ENCODE assay signal across 23 cellular contexts in genomic region chr3:70753572-70753971, GRCh38.
DNase-seq lines count a peak whose midpoint lies in the region; FAIRE-seq and TF ChIP-seq lines count a peak whose summit lies in the region.
"Had no signal": no experiment of that assay in that cellular context is flagged by ENCODE, and none has a peak within 500 bp of the region (broad histone marks: within the 10 kb centered on the region; RNA-seq: fewer than 3 reads in every experiment).

No MANE protein-coding gene starts in this region.

- H3K27ac ChIP-seq in brain microvascular endothelial cell (no peak overlapping the region), keratinocyte (ENCODE audit: control insufficient read depth, insufficient read depth, low read length) (no peak overlapping the region)
- H3K27ac ChIP-seq: colonic mucosa, HL-60, SJCRH30, tibial artery had no signal

- no peaks in the 10 kb centered on the region for H3K79me2 ChIP-seq in keratinocyte (ENCODE audit: control insufficient read depth, insufficient read depth, low read length)

- no peak overlapping the region for H3K4me2 ChIP-seq in keratinocyte (ENCODE audit: control insufficient read depth, extremely low read depth, insufficient read depth, low read depth, low read length)

- in situ Hi-C loops in brain microvascular endothelial cell (cut with HindIII; ENCODE audit: low pct_ligation_motif_present, low sequenced_read_pairs) = no loop called here

- DNase-seq in Daoy (ENCODE audit: low read depth) (peak; percentile 2), brain microvascular endothelial cell (no peak), keratinocyte (ENCODE audit: low read depth, low spot score) (no peak), NCI-H128 (lab: John Stamatoyannopoulos, UW; ENCODE audit: unreplicated experiment) (no peak), hypothalamus (lab: John Stamatoyannopoulos, UW) (no peak)
- DNase-seq in activated CD4-positive, CD25-positive, alpha-beta regulatory T cell (lab: John Stamatoyannopoulos, UW) = no peak
- DNase-seq: activated B cell treated with CpG ODN at 0.5 μM for 24 hours; activated CD8-positive, alpha-beta memory T cell treated with anti-CD3 and anti-CD28 coated beads for 24 hours; activated T-cell treated with anti-CD3 and anti-CD28 coated beads, Interleukin-2, amount 50 U/mL, for 72 hours; colonic mucosa; kidney glomerular epithelial cell; naive B cell; NCI-H2081; NCI-H524; SJCRH30; stimulated activated naive CD4-positive, alpha-beta T cell; T-helper 2 cell; tibial artery had no signal

- H3K9me1 ChIP-seq in keratinocyte (ENCODE audit: control insufficient read depth, extremely low read depth, insufficient read depth, low read length) = no peaks in the 10 kb centered on the region

- H4K20me1 ChIP-seq in keratinocyte (ENCODE audit: control insufficient read depth, extremely low read depth, insufficient read depth, low read length) = no peaks in the 10 kb centered on the region

- no peak for FAIRE-seq in keratinocyte (lab: Jason Lieb, UNC)
- FAIRE-seq: astrocyte, D721Med, GM12891 had no signal

- TF ChIP-seq CTCF in LNCAP (IDR thresholded peaks at IDR 0.05) (peak; percentile 47; the same call in 1 of the 2 replicates), brain microvascular endothelial cell (IDR thresholded peaks at IDR 0.05; ENCODE audit: low read depth, low read length, missing control alignments) (peak; percentile 47), keratinocyte (optimal IDR thresholded peaks at IDR 0.05 in 1 of 3, IDR thresholded peaks at IDR 0.05 in 1 of 3, conservative IDR thresholded peaks at IDR 0.05 in 1 of 3; ENCODE audit: extremely low read depth in 1 of 3, insufficient read depth in 2 of 3, low read length in 3 of 3) (peak in 2 of 3 experiments; percentile 36 to 45)

- H3K9me3 ChIP-seq in keratinocyte (ENCODE audit: control insufficient read depth, low read depth, low read length) = no peaks in the 10 kb centered on the region
- H3K9me3 ChIP-seq: colonic mucosa, SJCRH30, tibial artery had no signal

- no peaks in the 10 kb centered on the region for H3K4me1 ChIP-seq in keratinocyte (ENCODE audit: control insufficient read depth, extremely low read depth, insufficient read depth, low read length)
- H3K4me1 ChIP-seq: colonic mucosa, SJCRH30, tibial artery had no signal

- dilution Hi-C loops in keratinocyte (cut with MboI; ENCODE audit: extremely low pct_ligation_motif_present, low sequenced_read_pairs) = no loop called here

- no peak overlapping the region for H3K9ac ChIP-seq in keratinocyte (ENCODE audit: control insufficient read depth, extremely low read depth, insufficient read depth, low read length)

- no peak overlapping the region for H3K4me3 ChIP-seq in brain microvascular endothelial cell (ENCODE audit: low read depth, low read length)
- H3K4me3 ChIP-seq in keratinocyte (ENCODE audit: control insufficient read depth in 2 of 3, extremely low read depth in 1 of 3, insufficient read depth in 2 of 3, low read depth in 1 of 3, low read length in 3 of 3) = no peak overlapping the region
- H3K4me3 ChIP-seq: colonic mucosa, SJCRH30, tibial artery had no signal

- no peak overlapping the region for H2AFZ ChIP-seq in keratinocyte (ENCODE audit: control insufficient read depth, low read length)

- H3K36me3 ChIP-seq in brain microvascular endothelial cell (replicated peaks) (no peaks in the 10 kb centered on the region), keratinocyte (ENCODE audit: control insufficient read depth in 2 of 2, extremely low read depth in 1 of 2, insufficient read depth in 2 of 2, low read length in 2 of 2) (no peaks in the 10 kb centered on the region)
- H3K36me3 ChIP-seq: colonic mucosa, SJCRH30, tibial artery had no signal

- H3K27me3 ChIP-seq in brain microvascular endothelial cell (replicated peaks) (no peaks in the 10 kb centered on the region), keratinocyte (ENCODE audit: control insufficient read depth, extremely low read depth, insufficient read depth, low read length) (no peaks in the 10 kb centered on the region)
- H3K27me3 ChIP-seq: colonic mucosa, SJCRH30, tibial artery had no signal
